8 cellular contexts compared by ENCODE assay signal in genomic region chr6:133952815-133953633, GRCh38. TPM values are rescaled to one million over a fixed set of nuclear protein-coding genes. Genes with fewer than 3 reads are reported as not detected.
DNase-seq lines count a peak whose midpoint lies in the region; ATAC-seq and TF ChIP-seq lines count a peak whose summit lies in the region.

Gene TBPL1 (plus strand): TSS chr6:133953224. CDS start chr6:133980126, 26,902 bp downstream.

- peak in 1 of 2 donors; percentile 57 for TF ChIP-seq POLR2A in heart left ventricle (IDR thresholded peaks at IDR 0.05)

- in situ Hi-C loops in GM13976 (cut with MboI; ENCODE audit: low sequenced_read_pairs, unreplicated experiment): no loop called here

- H3K36me3 Mint-ChIP-seq in T-cell (no peaks in the 10 kb centered on the region), type B pancreatic cell (no peaks in the 10 kb centered on the region)

- intact Hi-C loops in heart left ventricle (cut with DNase I): no loop called here

- H3K27ac Mint-ChIP-seq in T-cell (peak within 1 kb of the TSS; percentile 89 to 92), type B pancreatic cell (peak within 1 kb of the TSS; percentile 92)

- no peaks in the 10 kb centered on the region for H3K36me3 ChIP-seq in heart left ventricle

- H3K4me3 Mint-ChIP-seq in T-cell (peak within 1 kb of the TSS; percentile 86 to 98 (median 95)), type B pancreatic cell (peak within 1 kb of the TSS; percentile 99)

- peak; percentile 91 for ATAC-seq in HG02840 (IDR thresholded peaks at IDR 0.05; ENCODE audit: low FRiP score, unreplicated experiment)
- ATAC-seq in T-cell (replicated peaks in 1 of 4): peak; percentile 90 to 94 (median 92)
- ATAC-seq in heart left ventricle: peak; percentile 96 to 99 (median 98)

- no peak for TF ChIP-seq CTCF in GM13976 (IDR thresholded peaks at IDR 0.05; ENCODE audit: borderline replicate concordance, control extremely low read depth, extremely low read depth, insufficient read depth, missing control alignments)
- TF ChIP-seq CTCF in heart left ventricle (IDR thresholded peaks at IDR 0.05): no peak
- TF ChIP-seq CTCF in type B pancreatic cell (conservative IDR thresholded peaks at IDR 0.05): no peak

- H3K4me1 ChIP-seq in heart left ventricle: peaks cover 0 to 41% (median 30%) of the 10 kb centered on the region in 12 donors

- H3K9me3 Mint-ChIP-seq in T-cell: no peaks in the 10 kb centered on the region
- no peaks in the 10 kb centered on the region for H3K9me3 Mint-ChIP-seq in type B pancreatic cell

- no peaks in the 10 kb centered on the region for H3K27me3 ChIP-seq in heart left ventricle

- CTCF ChIA-PET in T-cell (lab: Charles Lee): interaction anchor here (0.5 to 4.0 kb wide), 14 partner anchors 8 to 1144 kb away, joined by 3 to 25 read pairs (median 5); no protein-coding TSS in a partner anchor

- DNase-seq in GM13976 (ENCODE audit: low spot score): peak; percentile 92
- peak; percentile 91 for DNase-seq in NCI-H1436 (lab: John Stamatoyannopoulos, UW)
- peak; percentile 77 to 91 (median 86) for DNase-seq in T-cell
- peak; percentile 94 to 96 (median 95) for DNase-seq in heart left ventricle
- DNase-seq in pons (ENCODE audit: low spot score): peak; percentile 97
- DNase-seq in type B pancreatic cell (ENCODE audit: extremely low spot score, unreplicated experiment): peak; percentile 93

- WGBS in adipose tissue, 3 donors: 0 to 1% (median 0%) methylated on average over 64 of the region's 64 CpGs
- WGBS in heart left ventricle, 4 donors: 0 to 1% (median 0%) methylated on average over 43 to 64 of the region's 64 CpGs

- POLR2A ChIA-PET in T-cell (lab: Charles Lee): interaction anchor here in 1 of 2 donors (0.9 kb wide), 2 partner anchors 13 to 16 kb away, joined by 4 to 9 read pairs; no protein-coding TSS in a partner anchor

- no peaks in the 10 kb centered on the region for H3K9me3 ChIP-seq in heart left ventricle

- H3K4me1 Mint-ChIP-seq in T-cell: peaks cover 45 to 50% (median 47%) of the 10 kb centered on the region in 3 donors
- H3K4me1 Mint-ChIP-seq in type B pancreatic cell (ENCODE audit: unreplicated experiment): peaks cover 38% of the 10 kb centered on the region

- H3K27ac ChIP-seq in adipose tissue (ENCODE audit: low read depth, low read length): peak within 1 kb of the TSS; percentile 68
- peak within 1 kb of the TSS; percentile 88 to 98 (median 96) for H3K27ac ChIP-seq in heart left ventricle

- peak within 1 kb of the TSS; percentile 66 to 98 (median 84) for H3K4me3 ChIP-seq in heart left ventricle

- H3K27me3 Mint-ChIP-seq in T-cell (no peaks in the 10 kb centered on the region), type B pancreatic cell (peaks cover 8% of the 10 kb centered on the region)

RNA-seq across cellular contexts. Expression of gene TBPL1, which starts in this region (rescaled TPM):
- 10 to 100 TPM; 27.7 to 30.5 (median 28.9) TPM for total RNA-seq in T-cell
- 10 to 100 TPM; 13.4 to 30.8 (median 18.5) TPM for polyA plus RNA-seq in adipose tissue
- 10 to 100 TPM in 8 of 9 donors, 1 to 10 TPM in 1; 9.9 to 20.3 (median 15.4) TPM for total RNA-seq in heart left ventricle
- 10 to 100 TPM; 16.4 to 16.9 TPM for polyA plus RNA-seq in heart left ventricle
- total RNA-seq in type B pancreatic cell (ENCODE audit: low replicate concordance): 28.0 and 35.5 TPM in 2 replicates

Comparison
In these comparisons a context has a peak if more than half of its experiments do, and no peak if none do; other contexts are left out.
1. Peak in every context shown above with its lines: DNase-seq, ATAC-seq, H3K4me3 ChIP-seq and H3K27ac ChIP-seq.